Comparison of ENCODE assay signal across 33 cellular contexts in the genomic region with DNA sequence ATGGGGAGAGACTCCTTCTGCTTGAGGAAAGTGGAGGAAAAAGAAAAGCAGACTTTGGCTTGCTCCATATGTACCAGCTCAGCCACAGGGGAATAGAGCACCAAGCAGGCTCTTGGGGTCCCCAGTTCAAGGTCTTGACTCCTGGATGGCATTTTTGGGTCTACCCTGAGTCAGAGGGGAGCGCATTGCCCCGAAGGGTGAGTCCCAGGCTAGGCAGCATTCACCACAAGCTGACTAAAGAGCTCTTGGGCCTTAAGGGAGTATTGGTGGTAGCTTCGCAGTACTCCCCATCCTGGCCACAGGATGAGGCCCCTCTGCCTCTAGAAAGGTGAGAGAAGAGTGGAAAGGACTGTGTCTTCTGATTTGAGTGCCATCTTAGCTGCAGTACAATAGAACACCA. TPM values are rescaled to one million over a fixed set of nuclear protein-coding genes. Genes with fewer than 3 reads are reported as not detected.
"Had no signal": no experiment of that assay in that cellular context is flagged by ENCODE, and none has a peak within 500 bp of the region (broad histone marks: within the 10 kb centered on the region; RNA-seq: fewer than 3 reads in every experiment).

No MANE protein-coding gene starts in this region.

- ATAC-seq: activated naive CD4-positive, alpha-beta T cell treated with anti-CD3 and anti-CD28 coated beads, Interleukin-2, amount 50 U/mL, for 72 hours; activated naive CD8-positive, alpha-beta T cell treated with anti-CD3 and anti-CD28 coated beads, Interleukin-2, amount 50 U/mL, for 24 hours; activated T-cell treated with anti-CD3 and anti-CD28 coated beads, Interleukin-2, amount 50 U/mL, for 4 hours; activated T-cell treated with anti-CD3 and anti-CD28 coated beads, Interleukin-2, amount 50 U/mL, for 72 hours; activated T-helper 17 cell treated with anti-CD3 and anti-CD28 coated beads, Interleukin-2, amount 50 U/mL, for 72 hours; body of pancreas had no signal

- H3K4me1 ChIP-seq: adrenal gland, ascending aorta, body of pancreas, breast epithelium had no signal

- DNase-seq: activated effector memory CD4-positive, alpha-beta T cell treated with anti-CD3 and anti-CD28 coated beads, Interleukin-2, amount 50 U/mL, for 16 hours; activated effector memory CD4-positive, alpha-beta T cell treated with Interleukin-2 at 50 U/mL for 16 hours; activated gamma-delta T cell; activated gamma-delta T cell treated with Interleukin-2 at 50 U/mL for 16 hours; activated naive CD4-positive, alpha-beta T cell; activated naive CD4-positive, alpha-beta T cell treated with anti-CD3 and anti-CD28 coated beads for 36 hours; activated naive CD4-positive, alpha-beta T cell treated with anti-CD3 and anti-CD28 coated beads, Interleukin-2, amount 10 ng/mL, durations not matched to agents 7 days and 5 days; activated naive CD4-positive, alpha-beta T cell treated with anti-CD3 and anti-CD28 coated beads, Interleukin-2, amount 50 U/mL, for 16 hours; activated naive CD4-positive, alpha-beta T cell treated with Interleukin-2 at 50 U/mL for 16 hours; activated naive CD8-positive, alpha-beta T cell treated with anti-CD3 and anti-CD28 coated beads for 36 hours; activated naive CD8-positive, alpha-beta T cell treated with anti-CD3 and anti-CD28 coated beads, Interleukin-2, amount 10 ng/mL, durations not matched to agents 7 days and 5 days; activated naive CD8-positive, alpha-beta T cell treated with anti-CD3 and anti-CD28 coated beads, Interleukin-2, amount 50 U/mL, for 24 hours; activated T-cell treated with anti-CD3 and anti-CD28 coated beads, Interleukin-2, amount 50 U/mL, for 1 hour; activated T-cell treated with anti-CD3 and anti-CD28 coated beads, Interleukin-2, amount 50 U/mL, for 24 hours; activated T-cell treated with anti-CD3 and anti-CD28 coated beads, Interleukin-2, amount 50 U/mL, for 4 hours; activated T-cell treated with anti-CD3 and anti-CD28 coated beads, Interleukin-2, amount 50 U/mL, for 48 hours; activated T-cell treated with anti-CD3 and anti-CD28 coated beads, Interleukin-2, amount 50 U/mL, for 72 hours; adrenal gland; amniotic stem cell; amygdala; anterior cingulate cortex; aorta; body of pancreas; brain microvascular endothelial cell; caudate nucleus; central memory CD4-positive, alpha-beta T cell; cerebellar nuclear complex had no signal

- H3K27ac ChIP-seq: adrenal gland, ascending aorta, body of pancreas, brain microvascular endothelial cell, breast epithelium, cardiac muscle cell had no signal

- H3K4me3 ChIP-seq: adrenal gland, ascending aorta, body of pancreas, breast epithelium, cardiac muscle cell had no signal

- H3K27me3 ChIP-seq: adrenal gland, ascending aorta, body of pancreas, brain microvascular endothelial cell, breast epithelium, cardiac muscle cell had no signal

- H3K36me3 ChIP-seq: adrenal gland, ascending aorta, brain microvascular endothelial cell, breast epithelium, cardiac muscle cell had no signal

- H3K9me3 ChIP-seq: adrenal gland, body of pancreas had no signal

RNA-seq across cellular contexts. Expression of gene UNC79, which starts 19.8 kb away (rescaled TPM):
- total RNA-seq: activated naive CD8-positive, alpha-beta T cell treated with anti-CD3 and anti-CD28 coated beads, Interleukin-2, amount 10 ng/mL, durations not matched to agents 7 days and 5 days; activated T-cell treated with anti-CD3 and anti-CD28 coated beads, Interleukin-2, amount 50 U/mL, for 4 hours; activated T-helper 2 cell treated with anti-CD3 and anti-CD28 coated beads, Interferon-gamma antibody, Interleukin-2, Interleukin-4, amounts not matched to agents 10 μg/mL and 5 μg/mL and 100 μg/mL, durations not matched to agents 14 hours and 24 hours and 36 hours; ascending aorta had no signal
